ENCODE assay signal across 31 cellular contexts in the genomic region with DNA sequence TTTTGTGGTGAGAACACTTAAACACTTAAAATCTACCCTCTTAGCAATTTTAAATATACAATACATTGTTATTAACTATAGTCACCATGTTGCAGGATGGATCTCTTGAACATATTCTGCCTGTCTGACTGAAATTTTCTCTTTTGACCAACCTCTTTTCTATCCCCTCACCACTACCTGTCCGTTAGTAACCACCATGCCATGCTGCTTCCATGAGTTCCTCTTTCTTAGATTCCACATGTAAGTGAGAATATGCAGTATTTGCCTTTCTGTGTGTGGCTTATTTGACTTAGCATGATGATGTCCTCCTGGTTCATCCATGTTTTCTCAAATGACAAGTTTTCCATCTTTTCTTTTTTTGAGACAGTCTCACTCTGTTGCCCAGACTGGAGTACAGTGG.
"Had no signal": no experiment of that assay in that cellular context is flagged by ENCODE, and none has a peak within 500 bp of the region (broad histone marks: within the 10 kb centered on the region; RNA-seq: fewer than 3 reads in every experiment).

No MANE protein-coding gene starts in this region.

- H3K27me3 ChIP-seq: adrenal gland, ascending aorta, breast epithelium, cardiac muscle cell, colonic mucosa, esophagus squamous epithelium, gastroesophageal sphincter, heart right ventricle had no signal

- H3K27ac ChIP-seq: adrenal gland, ascending aorta, breast epithelium, cardiac muscle cell, colonic mucosa, epithelial cell of prostate, esophagus squamous epithelium, gastroesophageal sphincter, heart right ventricle, VCaP had no signal

- H3K9me3 ChIP-seq: adrenal gland, ascending aorta, breast epithelium, colonic mucosa, esophagus squamous epithelium, gastroesophageal sphincter, heart right ventricle had no signal

- DNase-seq: activated CD4-positive, alpha-beta memory T cell treated with anti-CD3 and anti-CD28 coated beads, Interleukin-2, amount 10 ng/mL, durations not matched to agents 7 days and 5 days; activated CD4-positive, alpha-beta T cell treated with anti-CD3 and anti-CD28 coated beads for 1 hour; activated CD4-positive, alpha-beta T cell treated with anti-CD3 and anti-CD28 coated beads for 4 hours; activated CD4-positive, alpha-beta T cell treated with anti-CD3 and anti-CD28 coated beads, Interleukin-2, amount 10 ng/mL, durations not matched to agents 7 days and 5 days; activated CD4-positive, alpha-beta T cell treated with anti-CD3 and anti-CD28 coated beads, Interleukin-2, amount 50 U/mL, for 4 hours; activated effector memory CD4-positive, alpha-beta T cell treated with anti-CD3 and anti-CD28 coated beads, Interleukin-2, amount 50 U/mL, for 16 hours; activated naive CD4-positive, alpha-beta T cell treated with anti-CD3 and anti-CD28 coated beads for 36 hours; activated naive CD8-positive, alpha-beta T cell treated with anti-CD3 and anti-CD28 coated beads for 36 hours; activated naive CD8-positive, alpha-beta T cell treated with anti-CD3 and anti-CD28 coated beads, Interleukin-2, amount 50 U/mL, for 24 hours; activated T-cell treated with anti-CD3 and anti-CD28 coated beads, Interleukin-2, amount 50 U/mL, for 48 hours; adrenal gland; amygdala; central memory CD4-positive, alpha-beta T cell; cerebellar nuclear complex; colonic mucosa; effector CD8-positive, alpha-beta T cell; esophagus squamous epithelium; foreskin melanocyte; heart right ventricle; T-helper 2 cell had no signal

- H3K27me3 Mint-ChIP-seq: activated CD4-positive, alpha-beta memory T cell treated with anti-CD3 and anti-CD28 coated beads, Interleukin-2, amount 10 ng/mL, durations not matched to agents 7 days and 5 days; activated CD4-positive, alpha-beta T cell treated with anti-CD3 and anti-CD28 coated beads, Interleukin-2, amount 10 ng/mL, durations not matched to agents 7 days and 5 days; activated naive CD4-positive, alpha-beta T cell treated with anti-CD3 and anti-CD28 coated beads, Interleukin-2, amount 50 U/mL, for 24 hours; activated naive CD8-positive, alpha-beta T cell treated with anti-CD3 and anti-CD28 coated beads for 36 hours; activated naive CD8-positive, alpha-beta T cell treated with anti-CD3 and anti-CD28 coated beads, Interleukin-2, amount 50 U/mL, for 24 hours; brain had no signal

- ATAC-seq: activated naive CD8-positive, alpha-beta T cell treated with anti-CD3 and anti-CD28 coated beads, Interleukin-2, amount 50 U/mL, for 24 hours; gastroesophageal sphincter; heart right ventricle; WTC11 had no signal

- H3K4me3 ChIP-seq: adrenal gland, ascending aorta, breast epithelium, cardiac muscle cell, colonic mucosa, esophagus squamous epithelium, gastroesophageal sphincter, heart right ventricle had no signal

- H3K4me1 Mint-ChIP-seq: activated CD4-positive, alpha-beta memory T cell treated with anti-CD3 and anti-CD28 coated beads, Interleukin-2, amount 10 ng/mL, durations not matched to agents 7 days and 5 days; activated CD4-positive, alpha-beta T cell treated with anti-CD3 and anti-CD28 coated beads, Interleukin-2, amount 10 ng/mL, durations not matched to agents 7 days and 5 days; activated naive CD8-positive, alpha-beta T cell treated with anti-CD3 and anti-CD28 coated beads for 36 hours; activated naive CD8-positive, alpha-beta T cell treated with anti-CD3 and anti-CD28 coated beads, Interleukin-2, amount 50 U/mL, for 24 hours; brain; WTC11 had no signal

- H3K4me1 ChIP-seq: adrenal gland, ascending aorta, breast epithelium, colonic mucosa, esophagus squamous epithelium, gastroesophageal sphincter, heart right ventricle had no signal

- H3K9me3 Mint-ChIP-seq: activated naive CD4-positive, alpha-beta T cell treated with anti-CD3 and anti-CD28 coated beads, Interleukin-2, amount 50 U/mL, for 24 hours; activated T-helper 1 cell treated with anti-CD3 and anti-CD28 coated beads, Interleukin-12 subunit alpha, Interleukin-12 subunit beta, Interleukin-2, Interleukin-4 antibody, amounts not matched to agents 30 ng/mL and 10 ng/mL and 1 ng/mL, durations not matched to agents 14 hours and 24 hours and 36 hours; activated T-helper 2 cell treated with anti-CD3 and anti-CD28 coated beads, Interferon-gamma antibody, Interleukin-2, Interleukin-4, amounts not matched to agents 10 μg/mL and 5 μg/mL and 100 μg/mL, durations not matched to agents 14 hours and 24 hours and 36 hours had no signal

- H3K27ac Mint-ChIP-seq: activated CD4-positive, alpha-beta memory T cell treated with anti-CD3 and anti-CD28 coated beads, Interleukin-2, amount 10 ng/mL, durations not matched to agents 7 days and 5 days; activated CD4-positive, alpha-beta T cell treated with anti-CD3 and anti-CD28 coated beads, Interleukin-2, amount 10 ng/mL, durations not matched to agents 7 days and 5 days; activated naive CD4-positive, alpha-beta T cell treated with anti-CD3 and anti-CD28 coated beads for 36 hours; activated naive CD4-positive, alpha-beta T cell treated with anti-CD3 and anti-CD28 coated beads, Interleukin-2, amount 50 U/mL, for 24 hours; activated naive CD8-positive, alpha-beta T cell treated with anti-CD3 and anti-CD28 coated beads for 36 hours; activated naive CD8-positive, alpha-beta T cell treated with anti-CD3 and anti-CD28 coated beads, Interleukin-2, amount 50 U/mL, for 24 hours; activated T-helper 1 cell treated with anti-CD3 and anti-CD28 coated beads, Interleukin-12 subunit alpha, Interleukin-12 subunit beta, Interleukin-2, Interleukin-4 antibody, amounts not matched to agents 30 ng/mL and 10 ng/mL and 1 ng/mL, durations not matched to agents 14 hours and 24 hours and 36 hours; activated T-helper 2 cell treated with anti-CD3 and anti-CD28 coated beads, Interferon-gamma antibody, Interleukin-2, Interleukin-4, amounts not matched to agents 10 μg/mL and 5 μg/mL and 100 μg/mL, durations not matched to agents 14 hours and 24 hours and 36 hours; brain; WTC11 had no signal

- H3K36me3 ChIP-seq: adrenal gland, breast epithelium, cardiac muscle cell, colonic mucosa, esophagus squamous epithelium had no signal

- H3K4me3 Mint-ChIP-seq: activated CD4-positive, alpha-beta memory T cell treated with anti-CD3 and anti-CD28 coated beads, Interleukin-2, amount 10 ng/mL, durations not matched to agents 7 days and 5 days; activated CD4-positive, alpha-beta T cell treated with anti-CD3 and anti-CD28 coated beads, Interleukin-2, amount 10 ng/mL, durations not matched to agents 7 days and 5 days; activated naive CD4-positive, alpha-beta T cell treated with anti-CD3 and anti-CD28 coated beads for 36 hours; activated naive CD4-positive, alpha-beta T cell treated with anti-CD3 and anti-CD28 coated beads, Interleukin-2, amount 50 U/mL, for 24 hours; activated naive CD8-positive, alpha-beta T cell treated with anti-CD3 and anti-CD28 coated beads for 36 hours; activated naive CD8-positive, alpha-beta T cell treated with anti-CD3 and anti-CD28 coated beads, Interleukin-2, amount 50 U/mL, for 24 hours; activated T-helper 1 cell treated with anti-CD3 and anti-CD28 coated beads, Interleukin-12 subunit alpha, Interleukin-12 subunit beta, Interleukin-2, Interleukin-4 antibody, amounts not matched to agents 30 ng/mL and 10 ng/mL and 1 ng/mL, durations not matched to agents 14 hours and 24 hours and 36 hours; brain; WTC11 had no signal
